1 cellular context compared by ENCODE assay signal in the genomic region with DNA sequence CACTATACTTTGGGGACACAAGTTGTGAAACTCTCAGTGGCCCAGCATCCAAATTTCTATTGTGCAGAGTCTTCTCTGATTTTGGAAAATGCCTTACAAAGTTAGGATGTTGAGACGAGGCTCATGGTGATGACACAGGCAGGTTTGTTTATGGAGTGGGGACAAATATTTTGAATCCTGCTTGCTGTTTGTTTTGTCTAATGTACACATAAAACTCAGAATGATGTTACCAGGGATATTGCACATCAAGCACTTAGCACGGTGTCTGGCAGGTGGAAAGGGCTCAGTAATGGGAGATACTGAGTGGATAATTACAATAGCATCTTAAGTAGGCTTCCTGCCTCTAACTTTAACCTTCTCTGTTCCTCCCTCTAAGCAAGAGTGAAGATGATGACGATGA.
TF ChIP-seq lines count a peak whose summit lies in the region.

No MANE protein-coding gene starts in this region.

TF ChIP-seq in IMR-90, 13 proteins besides CTCF, POLR2A, EP300 and RAD21 (continued from another document):
- TF ChIP-seq USF2 (IDR thresholded peaks at IDR 0.05; ENCODE audit: low read depth, low read length) = no peak
- no peak for TF ChIP-seq MAZ (IDR thresholded peaks at IDR 0.05; ENCODE audit: borderline replicate concordance, low read depth, low read length)
